ENCODE assay signal across 8 cellular contexts in genomic region chr19:13841339-13842293, GRCh38. TPM values are rescaled to one million over a fixed set of nuclear protein-coding genes. Genes with fewer than 3 reads are reported as not detected.
DNase-seq lines count a peak whose midpoint lies in the region; ATAC-seq and TF ChIP-seq lines count a peak whose summit lies in the region.

No MANE protein-coding gene starts in this region.

- H3K9ac ChIP-seq in fibroblast of lung (ENCODE audit: insufficient read depth, low read length) = peak overlapping the region; percentile 99
- no peak overlapping the region for H3K9ac ChIP-seq in neural progenitor cell

- H3K27me3 Mint-ChIP-seq in activated CD4-positive, alpha-beta memory T cell treated with anti-CD3 and anti-CD28 coated beads, Interleukin-2, amount 10 ng/mL, durations not matched to agents 7 days and 5 days = no peaks in the 10 kb centered on the region
- H3K27me3 Mint-ChIP-seq in neural progenitor cell (ENCODE audit: insufficient read depth, low read depth) = peaks cover 12% of the 10 kb centered on the region

- H3K4me1 Mint-ChIP-seq in activated CD4-positive, alpha-beta memory T cell treated with anti-CD3 and anti-CD28 coated beads, Interleukin-2, amount 10 ng/mL, durations not matched to agents 7 days and 5 days = peaks cover 51% of the 10 kb centered on the region
- peaks cover 45% of the 10 kb centered on the region for H3K4me1 Mint-ChIP-seq in neural progenitor cell

- H3K4me2 ChIP-seq in fibroblast of lung (ENCODE audit: extremely low read depth, insufficient read depth, low read length) (peak overlapping the region; percentile 81), neural progenitor cell (peak overlapping the region; percentile 93)

- peak overlapping the region; percentile 87 for H3K27ac Mint-ChIP-seq in activated CD4-positive, alpha-beta memory T cell treated with anti-CD3 and anti-CD28 coated beads, Interleukin-2, amount 10 ng/mL, durations not matched to agents 7 days and 5 days
- peak overlapping the region; percentile 94 for H3K27ac Mint-ChIP-seq in neural progenitor cell

- H3K36me3 ChIP-seq in fibroblast of lung (ENCODE audit: control insufficient read depth, insufficient read depth, low read length) (peaks cover 8% of the 10 kb centered on the region), neural progenitor cell (no peaks in the 10 kb centered on the region)

- POLR2A ChIA-PET in activated CD4-positive, alpha-beta memory T cell treated with anti-CD3 and anti-CD28 coated beads, Interleukin-2, amount 10 ng/mL, durations not matched to agents 7 days and 5 days (lab: Charles Lee) = interaction anchor here (0.8 to 4.8 kb wide), 8 partner anchors 20 to 687 kb away, joined by 3 to 37 read pairs (median 6); partner anchors contain the start of genes C19orf53, IL27RA and ZSWIM4

- no peaks in the 10 kb centered on the region for H3K9me3 Mint-ChIP-seq in activated CD4-positive, alpha-beta memory T cell treated with anti-CD3 and anti-CD28 coated beads, Interleukin-2, amount 10 ng/mL, durations not matched to agents 7 days and 5 days
- H3K9me3 Mint-ChIP-seq in neural progenitor cell = no peaks in the 10 kb centered on the region

- peaks cover 61% of the 10 kb centered on the region for H3K79me2 ChIP-seq in fibroblast of lung (ENCODE audit: control insufficient read depth, insufficient read depth, low read length)
- no peaks in the 10 kb centered on the region for H3K79me2 ChIP-seq in neural progenitor cell (ENCODE audit: low read depth)

- H3K4me3 Mint-ChIP-seq in activated CD4-positive, alpha-beta memory T cell treated with anti-CD3 and anti-CD28 coated beads, Interleukin-2, amount 10 ng/mL, durations not matched to agents 7 days and 5 days = peak overlapping the region; percentile 98
- peak overlapping the region; percentile 92 for H3K4me3 Mint-ChIP-seq in neural progenitor cell

- TF ChIP-seq CTCF in fibroblast of lung (conservative IDR thresholded peaks at IDR 0.05 in 1 of 2, IDR thresholded peaks at IDR 0.05 in 1 of 2; ENCODE audit: low read depth in 1 of 2, low read length in 2 of 2) (no peak), neural progenitor cell (IDR thresholded peaks at IDR 0.05) (no peak)

- H4K20me1 ChIP-seq in fibroblast of lung (ENCODE audit: control insufficient read depth, extremely low read depth, insufficient read depth, low read length) (no peaks in the 10 kb centered on the region), neural progenitor cell (ENCODE audit: low read depth) (no peaks in the 10 kb centered on the region)

- peak overlapping the region; percentile 100 for H3K27ac ChIP-seq in fibroblast of lung (ENCODE audit: insufficient read depth, low read length)
- no peak overlapping the region for H3K27ac ChIP-seq in neural progenitor cell

- H2AFZ ChIP-seq in fibroblast of lung (ENCODE audit: low read length) (no peak overlapping the region), neural progenitor cell (replicated peaks) (no peak overlapping the region)

- DNase-seq in activated CD4-positive, alpha-beta T cell treated with anti-CD3 and anti-CD28 coated beads for 48 hours = peak; percentile 42
- no peak for DNase-seq in activated CD4-positive, alpha-beta T cell treated with anti-CD3 and anti-CD28 coated beads for 1 hour
- DNase-seq in activated CD4-positive, alpha-beta memory T cell treated with anti-CD3 and anti-CD28 coated beads, Interleukin-2, amount 10 ng/mL, durations not matched to agents 7 days and 5 days = peak; percentile 54
- DNase-seq in fibroblast of lung (ENCODE audit: low read depth in 2 of 2) (peak in 1 of 2 donors; percentile 41), neural progenitor cell (ENCODE audit: low spot score) (no peak), GDM1 (lab: John Stamatoyannopoulos, UW) (no peak), HCEC 1CT (no peak)

- H3K4me1 ChIP-seq in fibroblast of lung (ENCODE audit: control insufficient read depth, extremely low read depth, insufficient read depth, low read length) (peaks cover 29% of the 10 kb centered on the region), neural progenitor cell (peaks cover 19% of the 10 kb centered on the region)

- H3K9me3 ChIP-seq in fibroblast of lung (ENCODE audit: control insufficient read depth, insufficient read depth, low read depth, low read length) = no peaks in the 10 kb centered on the region
- H3K9me3 ChIP-seq in neural progenitor cell (ENCODE audit: low read depth) = no peaks in the 10 kb centered on the region

- CTCF ChIA-PET in activated CD4-positive, alpha-beta memory T cell treated with anti-CD3 and anti-CD28 coated beads, Interleukin-2, amount 10 ng/mL, durations not matched to agents 7 days and 5 days (lab: Charles Lee) = interaction anchor here (0.7 to 3.9 kb wide), 3 partner anchors 19 to 698 kb away, joined by 3 to 19 read pairs (median 4); no protein-coding TSS in a partner anchor

- H3K27me3 ChIP-seq in fibroblast of lung (ENCODE audit: control insufficient read depth, insufficient read depth, low read length) = no peaks in the 10 kb centered on the region
- H3K27me3 ChIP-seq in neural progenitor cell = peaks cover 14% of the 10 kb centered on the region

- no peak for ATAC-seq in HG02938 (IDR thresholded peaks at IDR 0.05; ENCODE audit: unreplicated experiment)

- H3F3A ChIP-seq in neural progenitor cell (ENCODE audit: low read depth) = peaks cover 30% of the 10 kb centered on the region

- H3K4me3 ChIP-seq in fibroblast of lung (replicated peaks in 1 of 4; ENCODE audit: control extremely low read depth in 1 of 4, insufficient read depth in 1 of 4, low read depth in 3 of 4, low read length in 4 of 4) = peak overlapping the region; percentile 76 to 97 (median 90)
- H3K4me3 ChIP-seq in neural progenitor cell = peak overlapping the region; percentile 74

- H3K36me3 Mint-ChIP-seq in activated CD4-positive, alpha-beta memory T cell treated with anti-CD3 and anti-CD28 coated beads, Interleukin-2, amount 10 ng/mL, durations not matched to agents 7 days and 5 days (ENCODE audit: low read depth) = peaks cover 45% of the 10 kb centered on the region
- peaks cover 1% of the 10 kb centered on the region for H3K36me3 Mint-ChIP-seq in neural progenitor cell

RNA-seq across cellular contexts. Expression of gene NANOS3, which starts 35.3 kb away (rescaled TPM):
- total RNA-seq in activated CD4-positive, alpha-beta memory T cell treated with anti-CD3 and anti-CD28 coated beads, Interleukin-2, amount 10 ng/mL, durations not matched to agents 7 days and 5 days = under 1 TPM; 0.65 to 0.95 TPM
- total RNA-seq in fibroblast of lung = not detected in 2 replicates
- polyA plus RNA-seq in fibroblast of lung = not detected in 2 replicates
- 0.83 and 1.5 TPM in 2 replicates for polyA plus RNA-seq in fibroblast of lung (2012)
- not detected in 2 replicates for polyA minus RNA-seq in fibroblast of lung (ENCODE audit: low replicate concordance)
- total RNA-seq in neural progenitor cell (ENCODE audit: low replicate concordance) = not detected in 2 replicates

RNA-seq across cellular contexts. Expression of gene ZSWIM4, which starts 46.4 kb away (rescaled TPM):
- total RNA-seq in activated CD4-positive, alpha-beta memory T cell treated with anti-CD3 and anti-CD28 coated beads, Interleukin-2, amount 10 ng/mL, durations not matched to agents 7 days and 5 days = 10 to 100 TPM; 10.1 to 10.4 TPM
- 5.6 and 6.7 TPM in 2 replicates for total RNA-seq in fibroblast of lung
- polyA plus RNA-seq in fibroblast of lung = 1.6 and 2.0 TPM in 2 replicates
- polyA plus RNA-seq in fibroblast of lung (2012) = 2.8 and 3.3 TPM in 2 replicates
- polyA minus RNA-seq in fibroblast of lung (ENCODE audit: low replicate concordance) = 4.4 and 6.1 TPM in 2 replicates
- 6.7 and 20.4 TPM in 2 replicates for total RNA-seq in neural progenitor cell (ENCODE audit: low replicate concordance)

Comparison
In these comparisons a context has a peak if more than half of its experiments do, and no peak if none do; other contexts are left out.
1. DNase-seq: peak in activated CD4-positive, alpha-beta T cell treated with anti-CD3 and anti-CD28 coated beads for 48 hours (single experiment) and activated CD4-positive, alpha-beta memory T cell treated with anti-CD3 and anti-CD28 coated beads, Interleukin-2, amount 10 ng/mL, durations not matched to agents 7 days and 5 days (single experiment); none in activated CD4-positive, alpha-beta T cell treated with anti-CD3 and anti-CD28 coated beads for 1 hour (single experiment), neural progenitor cell (single experiment), GDM1 (single experiment) and HCEC 1CT (single experiment).